ENCODE assay signal across 17 cellular contexts in the genomic region with DNA sequence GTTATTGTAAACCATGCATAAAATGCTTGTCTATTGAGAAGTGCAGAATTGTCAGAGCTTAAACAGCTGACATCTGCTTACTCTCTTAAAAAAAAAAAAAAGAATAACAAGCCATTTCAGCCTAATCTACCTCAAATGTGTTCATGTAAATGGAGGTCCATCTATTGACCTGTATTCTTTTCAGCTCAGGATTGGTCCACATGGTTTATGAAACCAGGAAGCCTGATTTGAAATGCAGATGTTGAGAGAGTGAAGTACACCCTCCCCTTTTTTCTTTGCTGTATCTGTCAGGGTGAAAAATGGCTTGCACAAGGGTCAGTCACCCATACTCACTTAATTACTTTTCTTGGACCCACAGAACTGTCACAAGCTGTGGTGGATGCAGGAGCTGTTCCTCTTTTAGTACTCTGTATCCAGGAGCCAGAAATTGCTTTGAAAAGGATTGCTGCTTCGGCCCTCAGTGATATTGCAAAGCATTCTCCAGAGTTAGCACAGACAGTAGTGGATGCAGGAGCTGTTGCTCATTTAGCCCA. TPM values are rescaled to one million over a fixed set of nuclear protein-coding genes. Genes with fewer than 3 reads are reported as not detected.
"Had no signal": no experiment of that assay in that cellular context is flagged by ENCODE, and none has a peak within 500 bp of the region (broad histone marks: within the 10 kb centered on the region; RNA-seq: fewer than 3 reads in every experiment).

No MANE protein-coding gene starts in this region.

- H3K4me3 Mint-ChIP-seq: activated CD8-positive, alpha-beta T cell treated with anti-CD3 and anti-CD28 coated beads for 36 hours; activated naive CD8-positive, alpha-beta T cell treated with anti-CD3 and anti-CD28 coated beads for 36 hours; activated T-cell treated with anti-CD3 and anti-CD28 coated beads, Interleukin-2, amount 50 U/mL, for 72 hours; natural killer cell treated with Interleukin-12 subunit alpha and Interleukin-12 subunit beta and Interleukin-15 and Interleukin-18, amount 100 ng/mL, for 72 hours; type B pancreatic cell had no signal

- H3K4me1 ChIP-seq: psoas muscle, sigmoid colon had no signal

- DNase-seq: activated CD4-positive, alpha-beta T cell treated with anti-CD3 and anti-CD28 coated beads for 4 hours; activated CD8-positive, alpha-beta memory T cell treated with anti-CD3 and anti-CD28 coated beads, Interleukin-2, amount 50 U/mL, for 4 hours; activated CD8-positive, alpha-beta T cell treated with anti-CD3 and anti-CD28 coated beads for 36 hours; activated gamma-delta T cell treated with Interleukin-2 at 50 U/mL for 16 hours; activated naive CD8-positive, alpha-beta T cell treated with anti-CD3 and anti-CD28 coated beads for 36 hours; activated T-cell treated with anti-CD3 and anti-CD28 coated beads, Interleukin-2, amount 50 U/mL, for 72 hours; anterior cingulate cortex; psoas muscle; sigmoid colon; stimulated activated naive CD4-positive, alpha-beta T cell treated with Interleukin-2 at 50 U/mL for 16 hours; WERI-Rb-1 had no signal

- H3K27me3 ChIP-seq: sigmoid colon had no signal

- H3K9me3 Mint-ChIP-seq: activated CD8-positive, alpha-beta T cell treated with anti-CD3 and anti-CD28 coated beads for 36 hours; activated naive CD8-positive, alpha-beta T cell treated with anti-CD3 and anti-CD28 coated beads for 36 hours; activated T-cell treated with anti-CD3 and anti-CD28 coated beads, Interleukin-2, amount 50 U/mL, for 72 hours; natural killer cell treated with Interleukin-12 subunit alpha and Interleukin-12 subunit beta and Interleukin-15 and Interleukin-18, amount 100 ng/mL, for 72 hours; type B pancreatic cell had no signal

- H3K36me3 Mint-ChIP-seq: activated naive CD8-positive, alpha-beta T cell treated with anti-CD3 and anti-CD28 coated beads for 36 hours; natural killer cell treated with Interleukin-12 subunit alpha and Interleukin-12 subunit beta and Interleukin-15 and Interleukin-18, amount 100 ng/mL, for 72 hours; type B pancreatic cell had no signal

- H3K27ac ChIP-seq: psoas muscle, sigmoid colon, WERI-Rb-1 had no signal

- H3K27me3 Mint-ChIP-seq: type B pancreatic cell had no signal

- H3K36me3 ChIP-seq: sigmoid colon, WERI-Rb-1 had no signal

- H3K4me3 ChIP-seq: psoas muscle, sigmoid colon had no signal

- H3K27ac Mint-ChIP-seq: activated CD8-positive, alpha-beta T cell treated with anti-CD3 and anti-CD28 coated beads for 36 hours; activated naive CD8-positive, alpha-beta T cell treated with anti-CD3 and anti-CD28 coated beads for 36 hours; activated T-cell treated with anti-CD3 and anti-CD28 coated beads, Interleukin-2, amount 50 U/mL, for 72 hours; natural killer cell treated with Interleukin-12 subunit alpha and Interleukin-12 subunit beta and Interleukin-15 and Interleukin-18, amount 100 ng/mL, for 72 hours; type B pancreatic cell had no signal

- H3K9me3 ChIP-seq: psoas muscle, sigmoid colon had no signal

RNA-seq across cellular contexts. Expression of a gene that starts 41.2 kb away (rescaled TPM):
- total RNA-seq: activated CD8-positive, alpha-beta T cell treated with anti-CD3 and anti-CD28 coated beads for 36 hours; activated naive CD8-positive, alpha-beta T cell treated with anti-CD3 and anti-CD28 coated beads for 36 hours; bronchial epithelial cell; esophagus mucosa; lung microvascular endothelial cell; omental fat pad; sigmoid colon had no signal
